In the genomic region with DNA sequence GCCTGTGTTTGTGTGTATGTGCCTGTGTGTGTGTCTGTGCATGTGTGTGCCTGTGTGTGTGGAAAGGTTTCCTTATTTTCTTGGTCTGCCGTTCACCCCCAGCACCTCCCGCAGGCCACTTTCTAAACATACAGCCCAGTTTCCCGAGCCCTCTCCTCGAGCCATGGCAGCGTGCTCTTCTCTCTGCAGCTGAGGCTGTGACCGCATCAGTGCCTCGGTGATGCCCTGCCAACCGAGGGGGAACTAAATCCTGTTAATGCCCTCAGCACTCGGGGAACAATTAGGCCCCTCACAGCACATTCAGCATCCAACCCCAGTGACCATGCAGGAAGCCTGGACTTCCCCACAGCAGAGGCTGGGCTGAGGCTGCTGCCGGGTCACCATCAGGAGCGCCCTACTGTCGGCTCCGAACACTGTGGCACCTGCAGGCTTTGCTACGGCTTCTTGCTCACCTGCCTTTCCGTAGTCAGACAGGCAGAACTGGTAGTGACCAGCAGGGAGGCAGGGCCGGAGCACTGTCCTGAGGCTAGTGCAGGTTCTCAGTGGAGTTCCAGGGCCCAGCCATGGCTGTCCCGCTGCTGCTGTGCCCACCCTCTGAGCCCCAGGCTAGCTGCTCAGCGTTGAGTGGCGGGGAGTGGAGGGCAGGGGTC, we compare ENCODE assay signal across 29 cellular contexts. TPM values are rescaled to one million over a fixed set of nuclear protein-coding genes. Genes with fewer than 3 reads are reported as not detected.
DNase-seq lines count a peak whose midpoint lies in the region; ATAC-seq and TF ChIP-seq lines count a peak whose summit lies in the region.
"Had no signal": no experiment of that assay in that cellular context is flagged by ENCODE, and none has a peak within 500 bp of the region (broad histone marks: within the 10 kb centered on the region; RNA-seq: fewer than 3 reads in every experiment).

No MANE protein-coding gene starts in this region.

- peak overlapping the region in 1 of 2 donors; percentile 7 for H3K4me3 Mint-ChIP-seq in stimulated activated naive B cell treated with anti-CD40 and anti-IgM and Interleukin-4, amounts not matched to agents 10 μg/mL and 1 μg/mL and 100 μg/mL, for 72 hours
- no peak overlapping the region for H3K4me3 Mint-ChIP-seq in osteocyte (ENCODE audit: unreplicated experiment)
- H3K4me3 Mint-ChIP-seq: activated CD4-positive, alpha-beta T cell treated with anti-CD3 and anti-CD28 coated beads, Interleukin-2, amount 10 ng/mL, durations not matched to agents 24 days and 14 days; stimulated activated naive CD8-positive, alpha-beta T cell treated with anti-CD3 and anti-CD28 coated beads, Interleukin-15, amount 100 ng/mL, for 72 hours had no signal

- peaks cover 13 to 24% of the 10 kb centered on the region in 2 donors for H3K27me3 Mint-ChIP-seq in stimulated activated naive B cell treated with anti-CD40 and anti-IgM and Interleukin-4, amounts not matched to agents 10 μg/mL and 1 μg/mL and 100 μg/mL, for 72 hours
- H3K27me3 Mint-ChIP-seq in osteocyte (ENCODE audit: unreplicated experiment), result no peaks in the 10 kb centered on the region
- H3K27me3 Mint-ChIP-seq: activated CD4-positive, alpha-beta T cell treated with anti-CD3 and anti-CD28 coated beads, Interleukin-2, amount 10 ng/mL, durations not matched to agents 24 days and 14 days; stimulated activated naive CD8-positive, alpha-beta T cell treated with anti-CD3 and anti-CD28 coated beads, Interleukin-15, amount 100 ng/mL, for 72 hours had no signal

- H3K27ac Mint-ChIP-seq in stimulated activated naive B cell treated with anti-CD40 and anti-IgM and Interleukin-4, amounts not matched to agents 10 μg/mL and 1 μg/mL and 100 μg/mL, for 72 hours, result peak overlapping the region; percentile 11
- no peak overlapping the region for H3K27ac Mint-ChIP-seq in osteocyte (ENCODE audit: unreplicated experiment)
- H3K27ac Mint-ChIP-seq: activated CD4-positive, alpha-beta T cell treated with anti-CD3 and anti-CD28 coated beads, Interleukin-2, amount 10 ng/mL, durations not matched to agents 24 days and 14 days; stimulated activated naive CD8-positive, alpha-beta T cell treated with anti-CD3 and anti-CD28 coated beads, Interleukin-15, amount 100 ng/mL, for 72 hours had no signal

- H3K9me3 ChIP-seq in heart left ventricle, result no peaks in the 10 kb centered on the region
- H3K9me3 ChIP-seq: adrenal gland, gastrocnemius medialis, HAP-1, ovary, SJCRH30, tibial nerve had no signal

- H3K27ac ChIP-seq in heart left ventricle (peak overlapping the region; percentile 51 to 90 (median 80)), VCaP (peak overlapping the region; percentile 94)
- H3K27ac ChIP-seq: adrenal gland, coronary artery, gastrocnemius medialis, HL-60, ovary, SJCRH30 had no signal

- intact Hi-C loops in heart left ventricle (cut with DNase I), result no loop called here
- intact Hi-C loops in Right ventricle myocardium inferior (cut with DNase I), result no loop called here

- peaks cover 0 to 73% (median 33%) of the 10 kb centered on the region in 12 donors for H3K4me1 ChIP-seq in heart left ventricle
- H3K4me1 ChIP-seq: adrenal gland, gastrocnemius medialis, HAP-1, SJCRH30 had no signal

- TF ChIP-seq POLR2A in heart left ventricle (IDR thresholded peaks at IDR 0.05), result no peak

- H3K36me3 Mint-ChIP-seq in stimulated activated naive B cell treated with anti-CD40 and anti-IgM and Interleukin-4, amounts not matched to agents 10 μg/mL and 1 μg/mL and 100 μg/mL, for 72 hours, result peaks cover 63 to 78% of the 10 kb centered on the region in 2 donors
- H3K36me3 Mint-ChIP-seq in osteocyte (ENCODE audit: unreplicated experiment), result no peaks in the 10 kb centered on the region

- H3K36me3 ChIP-seq in heart left ventricle, result peaks cover 0 to 11% (median 0%) of the 10 kb centered on the region in 9 donors
- H3K36me3 ChIP-seq: adrenal gland, gastrocnemius medialis, HAP-1, ovary, SJCRH30 had no signal

- no peak for TF ChIP-seq CTCF in heart left ventricle (IDR thresholded peaks at IDR 0.05)
- TF ChIP-seq CTCF in VCaP (conservative IDR thresholded peaks at IDR 0.05), result no peak; the same call in 1 of the 2 replicates
- TF ChIP-seq CTCF in osteocyte (IDR thresholded peaks at IDR 0.05), result no peak

- H3K27me3 ChIP-seq in heart left ventricle, result no peaks in the 10 kb centered on the region
- H3K27me3 ChIP-seq: adrenal gland, ovary, SJCRH30, tibial nerve had no signal

- ATAC-seq in heart left ventricle (no peak), Right ventricle myocardium inferior (no peak), HG03039 (IDR thresholded peaks at IDR 0.05; ENCODE audit: unreplicated experiment) (no peak)
- no peak for ATAC-seq in stimulated activated naive B cell treated with anti-CD40 and anti-IgM and Interleukin-4, amounts not matched to agents 10 μg/mL and 1 μg/mL and 100 μg/mL, for 72 hours (replicated peaks)
- ATAC-seq: gastrocnemius medialis, HepG2, Panc1, sciatic nerve had no signal

- no peak overlapping the region for H3K4me3 ChIP-seq in heart left ventricle
- H3K4me3 ChIP-seq: adrenal gland, coronary artery, gastrocnemius medialis, HAP-1, ovary, SJCRH30, tibial nerve had no signal

- peaks cover under 1 to 4% of the 10 kb centered on the region in 2 donors for H3K9me3 Mint-ChIP-seq in stimulated activated naive B cell treated with anti-CD40 and anti-IgM and Interleukin-4, amounts not matched to agents 10 μg/mL and 1 μg/mL and 100 μg/mL, for 72 hours
- no peaks in the 10 kb centered on the region for H3K9me3 Mint-ChIP-seq in osteocyte (ENCODE audit: unreplicated experiment)
- H3K9me3 Mint-ChIP-seq: activated CD4-positive, alpha-beta T cell treated with anti-CD3 and anti-CD28 coated beads, Interleukin-2, amount 10 ng/mL, durations not matched to agents 24 days and 14 days; CD8-positive, alpha-beta memory T cell; stimulated activated naive CD8-positive, alpha-beta T cell treated with anti-CD3 and anti-CD28 coated beads, Interleukin-15, amount 100 ng/mL, for 72 hours had no signal

- H3K4me1 Mint-ChIP-seq in stimulated activated naive B cell treated with anti-CD40 and anti-IgM and Interleukin-4, amounts not matched to agents 10 μg/mL and 1 μg/mL and 100 μg/mL, for 72 hours, result peaks cover 44 to 65% of the 10 kb centered on the region in 2 donors
- no peaks in the 10 kb centered on the region for H3K4me1 Mint-ChIP-seq in osteocyte (ENCODE audit: unreplicated experiment)

- WGBS in heart left ventricle, 4 donors, result 83 to 92% (median 89%) methylated on average over 12 to 19 of the region's 19 CpGs

- DNase-seq in heart left ventricle (no peak), Right ventricle myocardium inferior (ENCODE audit: missing footprints) (no peak), left kidney (ENCODE audit: low read depth, low spot score) (peak; percentile 70), osteocyte (ENCODE audit: extremely low spot score, unreplicated experiment) (no peak), NCI-H345 (lab: John Stamatoyannopoulos, UW) (no peak)
- no peak for DNase-seq in stimulated activated naive B cell treated with anti-CD40 and anti-IgM and Interleukin-4, amounts not matched to agents 10 μg/mL and 1 μg/mL and 100 μg/mL, for 72 hours
- DNase-seq: 8988T; activated CD4-positive, alpha-beta T cell treated with anti-CD3 and anti-CD28 coated beads, Interleukin-2, amount 10 ng/mL, durations not matched to agents 24 days and 14 days; activated naive CD4-positive, alpha-beta T cell treated with Interleukin-2 at 50 U/mL for 16 hours; activated T-cell treated with anti-CD3 and anti-CD28 coated beads, Interleukin-2, amount 50 U/mL, for 48 hours; CD8-positive, alpha-beta memory T cell; DMS153; gastrocnemius medialis; NCI-H1694 treated with DMSO at 0.1 percent for 48 hours; NCI-H2171; NCI-H524 treated with DMSO at 0.1 percent for 48 hours; ovary; SJCRH30; stimulated activated naive CD8-positive, alpha-beta T cell treated with anti-CD3 and anti-CD28 coated beads, Interleukin-15, amount 100 ng/mL, for 72 hours had no signal

RNA-seq across cellular contexts. Expression of gene GPR137B, which starts 8.1 kb away (rescaled TPM):
- total RNA-seq in heart left ventricle (10 to 100 TPM; 27.7 to 49.8 (median 48.4) TPM), Right ventricle myocardium inferior (32.0 TPM), osteocyte (17.3 and 19.8 TPM in 2 replicates)
- polyA plus RNA-seq in heart left ventricle, result 10 to 100 TPM; 14.9 to 37.4 TPM
